Comparison of ENCODE assay signal across 8 cellular contexts in genomic region chr12:110039085-110039807, GRCh38. TPM values are rescaled to one million over a fixed set of nuclear protein-coding genes. Genes with fewer than 3 reads are reported as not detected.
A peak's percentile ranks its signal among the peaks of the same experiment; 100 is the strongest.
DNase-seq lines count a peak whose midpoint lies in the region; ATAC-seq and TF ChIP-seq lines count a peak whose summit lies in the region.

No MANE protein-coding gene starts in this region.

- H3K4me1 Mint-ChIP-seq in CD8-positive, alpha-beta memory T cell, result peaks cover 39 to 47% (median 41%) of the 10 kb centered on the region in 3 donors
- peaks cover 36% of the 10 kb centered on the region for H3K4me1 Mint-ChIP-seq in activated naive CD4-positive, alpha-beta T cell treated with anti-CD3 and anti-CD28 coated beads, Interleukin-2, amount 50 U/mL, for 24 hours

- H3K27me3 ChIP-seq in CD8-positive, alpha-beta memory T cell (ENCODE audit: insufficient read depth, low read length, poor library complexity, severe bottlenecking), result no peaks in the 10 kb centered on the region

- no peaks in the 10 kb centered on the region for H3K9me3 Mint-ChIP-seq in CD8-positive, alpha-beta memory T cell
- no peaks in the 10 kb centered on the region for H3K9me3 Mint-ChIP-seq in activated naive CD4-positive, alpha-beta T cell treated with anti-CD3 and anti-CD28 coated beads, Interleukin-2, amount 50 U/mL, for 24 hours

- peaks cover 28% of the 10 kb centered on the region for H3K36me3 ChIP-seq in CD8-positive, alpha-beta memory T cell (ENCODE audit: insufficient read depth, low read length)

- H3K36me3 Mint-ChIP-seq in CD8-positive, alpha-beta memory T cell, result peaks cover 9 to 78% (median 17%) of the 10 kb centered on the region in 3 donors
- peaks cover 17% of the 10 kb centered on the region for H3K36me3 Mint-ChIP-seq in activated naive CD4-positive, alpha-beta T cell treated with anti-CD3 and anti-CD28 coated beads, Interleukin-2, amount 50 U/mL, for 24 hours

- DNase-seq in CD8-positive, alpha-beta memory T cell, result peak in 2 of 5 donors; percentile 24 to 31
- peak; percentile 86 for DNase-seq in LNCaP clone FGC (ENCODE audit: low read depth)
- peak; percentile 25 for DNase-seq in iPS-NIHi7 (ENCODE audit: extremely low spot score)
- DNase-seq in stromal cell of bone marrow (ENCODE audit: low read depth), result peak; percentile 68
- DNase-seq in NOMO-1 treated with DMSO at 0.1 percent for 48 hours (lab: John Stamatoyannopoulos, UW; ENCODE audit: unreplicated experiment), result no peak

- H3K27ac ChIP-seq in CD8-positive, alpha-beta memory T cell (ENCODE audit: low read depth, low read length), result no peak overlapping the region

- POLR2A ChIA-PET in CD8-positive, alpha-beta memory T cell (lab: Charles Lee), result no interaction called here

- H3K4me3 ChIP-seq in CD8-positive, alpha-beta memory T cell (ENCODE audit: low read length), result no peak overlapping the region
- H3K4me3 ChIP-seq in LNCaP clone FGC (ENCODE audit: low read depth, low read length), result no peak overlapping the region

- ATAC-seq in HG03571 (IDR thresholded peaks at IDR 0.05; ENCODE audit: unreplicated experiment), result no peak
- no peak for ATAC-seq in HG02759 (IDR thresholded peaks at IDR 0.05; ENCODE audit: unreplicated experiment)

- peaks cover 21% of the 10 kb centered on the region for H3K4me1 ChIP-seq in CD8-positive, alpha-beta memory T cell (ENCODE audit: insufficient read depth, low read length)

- no peaks in the 10 kb centered on the region for H3K9me3 ChIP-seq in CD8-positive, alpha-beta memory T cell (ENCODE audit: low read length)

- H3K27ac Mint-ChIP-seq in CD8-positive, alpha-beta memory T cell, result peak overlapping the region; percentile 84 to 97 (median 92)
- peak overlapping the region; percentile 75 for H3K27ac Mint-ChIP-seq in activated naive CD4-positive, alpha-beta T cell treated with anti-CD3 and anti-CD28 coated beads, Interleukin-2, amount 50 U/mL, for 24 hours

- no peaks in the 10 kb centered on the region for H3K27me3 Mint-ChIP-seq in CD8-positive, alpha-beta memory T cell
- no peaks in the 10 kb centered on the region for H3K27me3 Mint-ChIP-seq in activated naive CD4-positive, alpha-beta T cell treated with anti-CD3 and anti-CD28 coated beads, Interleukin-2, amount 50 U/mL, for 24 hours

- CTCF ChIA-PET in CD8-positive, alpha-beta memory T cell (lab: Charles Lee), result no interaction called here

- TF ChIP-seq CTCF in LNCaP clone FGC (IDR thresholded peaks at IDR 0.05; ENCODE audit: control insufficient read depth, extremely low read depth, insufficient read depth), result no peak

- peak overlapping the region in 5 of 7 donors; percentile 7 to 62 (median 40) for H3K4me3 Mint-ChIP-seq in CD8-positive, alpha-beta memory T cell
- H3K4me3 Mint-ChIP-seq in activated naive CD4-positive, alpha-beta T cell treated with anti-CD3 and anti-CD28 coated beads, Interleukin-2, amount 50 U/mL, for 24 hours, result no peak overlapping the region

RNA-seq across cellular contexts. Expression of gene C12orf76, which starts 9.1 kb away (rescaled TPM):
- 10 to 100 TPM; 11.7 to 12.7 TPM for total RNA-seq in CD8-positive, alpha-beta memory T cell
- polyA plus RNA-seq in CD8-positive, alpha-beta memory T cell, result 17.3 TPM

RNA-seq across cellular contexts. Expression of gene ANKRD13A, which starts 40.0 kb away (rescaled TPM):
- 10 to 100 TPM; 38.1 to 41.1 TPM for total RNA-seq in CD8-positive, alpha-beta memory T cell
- polyA plus RNA-seq in CD8-positive, alpha-beta memory T cell, result 47.1 TPM

RNA-seq across cellular contexts. Expression of gene GIT2, which starts 43.1 kb away (rescaled TPM):
- total RNA-seq in CD8-positive, alpha-beta memory T cell, result 10 to 100 TPM; 52.0 to 54.4 TPM
- polyA plus RNA-seq in CD8-positive, alpha-beta memory T cell, result 93.0 TPM
